1 cellular context compared by ENCODE assay signal in genomic region chr6:133505680-133506079, GRCh38.
TF ChIP-seq lines count a peak whose summit lies in the region.

No MANE protein-coding gene starts in this region.

TF ChIP-seq in HepG2, 621 proteins besides CTCF, POLR2A, EP300 and RAD21 (continued from another document):
- TF ChIP-seq ZBTB43 (CRISPR knock-in tag; conservative IDR thresholded peaks at IDR 0.05) = no peak
- no peak for TF ChIP-seq KDM4B (CRISPR knock-in tag; IDR thresholded peaks at IDR 0.05)
- no peak for TF ChIP-seq ZNF430 (CRISPR knock-in tag; IDR thresholded peaks at IDR 0.05)
TF ChIP-seq in HepG2: peak in this region for 4.
